Comparison of ENCODE assay signal across 11 cellular contexts in genomic region chr14:24272442-24272841, GRCh38. TPM values are rescaled to one million over a fixed set of nuclear protein-coding genes. Genes with fewer than 3 reads are reported as not detected.
DNase-seq lines count a peak whose midpoint lies in the region; ATAC-seq, FAIRE-seq and TF ChIP-seq lines count a peak whose summit lies in the region.
"Had no signal": no experiment of that assay in that cellular context is flagged by ENCODE, and none has a peak within 500 bp of the region (broad histone marks: within the 10 kb centered on the region; RNA-seq: fewer than 3 reads in every experiment).

No MANE protein-coding gene starts in this region.

- H3K4me3 Mint-ChIP-seq in T-helper 1 cell treated with Interleukin-12 subunit alpha and Interleukin-12 subunit beta and Interleukin-4 antibody, amounts not matched to agents 30 μg/mL and 1 μg/mL, for 36 hours, result peak overlapping the region; percentile 93
- peak overlapping the region; percentile 83 to 93 for H3K4me3 Mint-ChIP-seq in effector memory CD8-positive, alpha-beta T cell
- H3K4me3 Mint-ChIP-seq in osteocyte (ENCODE audit: unreplicated experiment), result peak overlapping the region; percentile 93

- TF ChIP-seq CTCF in RWPE2 (IDR thresholded peaks at IDR 0.05; ENCODE audit: poor library complexity, severe bottlenecking) (no peak), osteocyte (IDR thresholded peaks at IDR 0.05) (no peak)

- H3K27ac Mint-ChIP-seq in T-helper 1 cell treated with Interleukin-12 subunit alpha and Interleukin-12 subunit beta and Interleukin-4 antibody, amounts not matched to agents 30 μg/mL and 1 μg/mL, for 36 hours, result peak overlapping the region; percentile 96
- peak overlapping the region; percentile 80 to 94 for H3K27ac Mint-ChIP-seq in effector memory CD8-positive, alpha-beta T cell
- H3K27ac Mint-ChIP-seq in osteocyte (ENCODE audit: unreplicated experiment), result peak overlapping the region; percentile 89

- peaks cover 44% of the 10 kb centered on the region for H3K4me1 Mint-ChIP-seq in T-helper 1 cell treated with Interleukin-12 subunit alpha and Interleukin-12 subunit beta and Interleukin-4 antibody, amounts not matched to agents 30 μg/mL and 1 μg/mL, for 36 hours (ENCODE audit: low read depth)
- peaks cover 17 to 27% of the 10 kb centered on the region in 2 donors for H3K4me1 Mint-ChIP-seq in effector memory CD8-positive, alpha-beta T cell (ENCODE audit: low read depth in 2 of 2)
- peaks cover 14% of the 10 kb centered on the region for H3K4me1 Mint-ChIP-seq in osteocyte (ENCODE audit: unreplicated experiment)

- H3K4me3 ChIP-seq in RWPE2 (ENCODE audit: severe bottlenecking), result no peak overlapping the region

- peak overlapping the region; percentile 98 for H3K27ac ChIP-seq in RWPE2 (ENCODE audit: poor library complexity, severe bottlenecking)

- no peaks in the 10 kb centered on the region for H3K9me3 ChIP-seq in RWPE2 (ENCODE audit: severe bottlenecking)

- peaks cover 22% of the 10 kb centered on the region for H3K36me3 ChIP-seq in RWPE2 (ENCODE audit: low read depth)

- ATAC-seq in RWPE2 (ENCODE audit: low read depth), result no peak
- ATAC-seq in effector memory CD8-positive, alpha-beta T cell (replicated peaks), result no peak
- no peak for ATAC-seq in GM21723 (IDR thresholded peaks at IDR 0.05; ENCODE audit: unreplicated experiment)

- H3K27me3 ChIP-seq in RWPE2 (ENCODE audit: insufficient read depth, poor library complexity, severe bottlenecking), result no peaks in the 10 kb centered on the region

- H3K9me3 Mint-ChIP-seq in T-helper 1 cell treated with Interleukin-12 subunit alpha and Interleukin-12 subunit beta and Interleukin-4 antibody, amounts not matched to agents 30 μg/mL and 1 μg/mL, for 36 hours, result no peaks in the 10 kb centered on the region
- H3K9me3 Mint-ChIP-seq in effector memory CD8-positive, alpha-beta T cell, result no peaks in the 10 kb centered on the region
- H3K9me3 Mint-ChIP-seq in osteocyte (ENCODE audit: unreplicated experiment), result no peaks in the 10 kb centered on the region

- no peaks in the 10 kb centered on the region for H3K27me3 Mint-ChIP-seq in T-helper 1 cell treated with Interleukin-12 subunit alpha and Interleukin-12 subunit beta and Interleukin-4 antibody, amounts not matched to agents 30 μg/mL and 1 μg/mL, for 36 hours (ENCODE audit: low read depth)
- no peaks in the 10 kb centered on the region for H3K27me3 Mint-ChIP-seq in effector memory CD8-positive, alpha-beta T cell
- no peaks in the 10 kb centered on the region for H3K27me3 Mint-ChIP-seq in osteocyte (ENCODE audit: unreplicated experiment)

- FAIRE-seq in GM19239 (lab: Jason Lieb, UNC), result no peak

- H3K36me3 Mint-ChIP-seq in T-helper 1 cell treated with Interleukin-12 subunit alpha and Interleukin-12 subunit beta and Interleukin-4 antibody, amounts not matched to agents 30 μg/mL and 1 μg/mL, for 36 hours (ENCODE audit: low read depth), result peaks cover 12% of the 10 kb centered on the region
- peaks cover 23% of the 10 kb centered on the region for H3K36me3 Mint-ChIP-seq in effector memory CD8-positive, alpha-beta T cell (ENCODE audit: insufficient read depth)
- H3K36me3 Mint-ChIP-seq in osteocyte (ENCODE audit: unreplicated experiment), result no peaks in the 10 kb centered on the region

- H3K4me1 ChIP-seq in RWPE2 (ENCODE audit: insufficient read depth, poor library complexity, severe bottlenecking), result peaks cover 32% of the 10 kb centered on the region

- DNase-seq in T-helper 1 cell (no peak), RWPE2 (ENCODE audit: low spot score) (no peak), osteocyte (ENCODE audit: extremely low spot score, unreplicated experiment) (no peak), GM19239 (ENCODE audit: insufficient read length, low spot score) (no peak)
- no peak for DNase-seq in effector memory CD8-positive, alpha-beta T cell
- no peak for DNase-seq in activated CD8-positive, alpha-beta memory T cell treated with anti-CD3 and anti-CD28 coated beads for 24 hours
- DNase-seq: EL; NCI-H1694; stimulated activated CD8-positive, alpha-beta memory T cell treated with anti-CD3 and anti-CD28 coated beads, Interleukin-4, amount 100 ng/mL, for 48 hours had no signal

RNA-seq across cellular contexts. Expression of gene RABGGTA, which starts 1.0 kb away (rescaled TPM):
- 26.1 and 30.8 TPM in 2 replicates for total RNA-seq in osteocyte

RNA-seq across cellular contexts. Expression of gene TGM1, which starts 9.5 kb away (rescaled TPM):
- 2.1 and 2.3 TPM in 2 replicates for total RNA-seq in osteocyte

RNA-seq across cellular contexts. Expression of gene DHRS1, which starts 27.1 kb away (rescaled TPM):
- total RNA-seq in osteocyte, result 24.6 and 27.0 TPM in 2 replicates

RNA-seq across cellular contexts. Expression of gene NOP9, which starts 27.2 kb away (rescaled TPM):
- 27.8 and 28.2 TPM in 2 replicates for total RNA-seq in osteocyte

RNA-seq across cellular contexts. Expression of gene TINF2, which starts 30.0 kb away (rescaled TPM):
- total RNA-seq in osteocyte, result 69.2 and 75.7 TPM in 2 replicates
